Comparison of ENCODE assay signal across 8 cellular contexts in genomic region chr1:199243423-199244061, GRCh38.
DNase-seq lines count a peak whose midpoint lies in the region; ATAC-seq and TF ChIP-seq lines count a peak whose summit lies in the region.

No MANE protein-coding gene starts in this region.

- no peaks in the 10 kb centered on the region for H3K9me3 Mint-ChIP-seq in activated naive CD4-positive, alpha-beta T cell treated with anti-CD3 and anti-CD28 coated beads, Interleukin-2, amount 50 U/mL, for 72 hours

- H3K4me2 ChIP-seq in hepatocyte = no peak overlapping the region

- DNase-seq in ELR (ENCODE audit: low read depth) = peak; percentile 63
- peak; percentile 71 for DNase-seq in HK-2 (ENCODE audit: unreplicated experiment)
- peak; percentile 43 for DNase-seq in SK-N-DZ (ENCODE audit: low spot score)
- DNase-seq in activated naive CD4-positive, alpha-beta T cell treated with anti-CD3 and anti-CD28 coated beads, Interleukin-2, amount 50 U/mL, for 72 hours (ENCODE audit: low spot score in 2 of 2) = peak; percentile 74
- DNase-seq in hepatocyte (ENCODE audit: low spot score) = peak; percentile 34
- DNase-seq in stimulated activated CD4-positive, alpha-beta T cell treated with anti-CD3 and anti-CD28 coated beads, Interleukin-2, amount 100 ng/mL, for 24 hours = peak; percentile 79 to 80
- no peak for DNase-seq in sigmoid colon

- no peak for TF ChIP-seq EP300 in sigmoid colon (IDR thresholded peaks at IDR 0.05)

- H3K4me3 ChIP-seq in hepatocyte (no peak overlapping the region), sigmoid colon (no peak overlapping the region)

- intact Hi-C loops in sigmoid colon (cut with DNase I) = no loop called here

- H3K27ac ChIP-seq in hepatocyte = no peak overlapping the region
- H3K27ac ChIP-seq in sigmoid colon = no peak overlapping the region

- 84% methylated on average over 11 of the region's 11 CpGs for WGBS in hepatocyte (ENCODE audit: low lambda C conversion rate, missing lambda C conversion rate)
- WGBS in sigmoid colon, 2 donors = 80 to 81% methylated on average over 11 of the region's 11 CpGs

- H3K4me1 ChIP-seq in hepatocyte (ENCODE audit: insufficient read depth) = no peaks in the 10 kb centered on the region
- no peaks in the 10 kb centered on the region for H3K4me1 ChIP-seq in sigmoid colon

- ATAC-seq in GM21390 (IDR thresholded peaks at IDR 0.05; ENCODE audit: unreplicated experiment) = peak; percentile 98
- ATAC-seq in activated naive CD4-positive, alpha-beta T cell treated with anti-CD3 and anti-CD28 coated beads, Interleukin-2, amount 50 U/mL, for 72 hours = peak; percentile 89 to 95

- H3K27ac Mint-ChIP-seq in activated naive CD4-positive, alpha-beta T cell treated with anti-CD3 and anti-CD28 coated beads, Interleukin-2, amount 50 U/mL, for 72 hours = peak overlapping the region in 1 of 2 donors; percentile 54

- H3K36me3 ChIP-seq in hepatocyte (replicated peaks; ENCODE audit: insufficient read depth, low read depth) (no peaks in the 10 kb centered on the region), sigmoid colon (no peaks in the 10 kb centered on the region)

- H3K79me2 ChIP-seq in hepatocyte = no peaks in the 10 kb centered on the region

- TF ChIP-seq POLR2A in sigmoid colon (IDR thresholded peaks at IDR 0.05) = no peak

- no peak overlapping the region for H2AFZ ChIP-seq in hepatocyte

- H3K27me3 ChIP-seq in hepatocyte (no peaks in the 10 kb centered on the region), sigmoid colon (no peaks in the 10 kb centered on the region)

- no peaks in the 10 kb centered on the region for H3K9me2 ChIP-seq in hepatocyte (replicated peaks; ENCODE audit: insufficient read depth)

- H4K20me1 ChIP-seq in hepatocyte (ENCODE audit: insufficient read depth, poor library complexity, severe bottlenecking) = no peaks in the 10 kb centered on the region

- peak; percentile 34 for TF ChIP-seq CTCF in hepatocyte (IDR thresholded peaks at IDR 0.05; ENCODE audit: poor library complexity)
- TF ChIP-seq CTCF in sigmoid colon (IDR thresholded peaks at IDR 0.05) = peak in 1 of 4 experiments; percentile 11

- no peaks in the 10 kb centered on the region for H3K36me3 Mint-ChIP-seq in activated naive CD4-positive, alpha-beta T cell treated with anti-CD3 and anti-CD28 coated beads, Interleukin-2, amount 50 U/mL, for 72 hours

- H3K9me3 ChIP-seq in hepatocyte (ENCODE audit: low read depth) (no peaks in the 10 kb centered on the region), sigmoid colon (no peaks in the 10 kb centered on the region)
